1 cellular context compared by ENCODE assay signal in genomic region chr16:81035398-81035974, GRCh38.
TF ChIP-seq lines count a peak whose summit lies in the region.

ATMIN (plus strand) TSS chr16:81035842; CDS start chr16:81035871, 29 bp downstream.

TF ChIP-seq in K562, 482 proteins besides CTCF, POLR2A, EP300 and RAD21 (continued from another document and continues in another):
- TF ChIP-seq ZBTB40 (IDR thresholded peaks at IDR 0.05), result peak; percentile 66
- no peak for TF ChIP-seq ZBTB40 (CRISPR knock-in tag; IDR thresholded peaks at IDR 0.05)
- 0 out of 2 replicates have a peak, but pooled peaks have one; percentile 16 for TF ChIP-seq ZSCAN29 (IDR thresholded peaks at IDR 0.05)
- TF ChIP-seq ZNF518B (CRISPR knock-in tag; IDR thresholded peaks at IDR 0.05), result no peak
- TF ChIP-seq GATA2 (CRISPR knock-in tag; IDR thresholded peaks at IDR 0.05), result no peak
- no peak for TF ChIP-seq ZFP1 (CRISPR knock-in tag; IDR thresholded peaks at IDR 0.05)
- TF ChIP-seq ZNF224 (CRISPR knock-in tag; IDR thresholded peaks at IDR 0.05), result no peak
- TF ChIP-seq, protein P1, sequence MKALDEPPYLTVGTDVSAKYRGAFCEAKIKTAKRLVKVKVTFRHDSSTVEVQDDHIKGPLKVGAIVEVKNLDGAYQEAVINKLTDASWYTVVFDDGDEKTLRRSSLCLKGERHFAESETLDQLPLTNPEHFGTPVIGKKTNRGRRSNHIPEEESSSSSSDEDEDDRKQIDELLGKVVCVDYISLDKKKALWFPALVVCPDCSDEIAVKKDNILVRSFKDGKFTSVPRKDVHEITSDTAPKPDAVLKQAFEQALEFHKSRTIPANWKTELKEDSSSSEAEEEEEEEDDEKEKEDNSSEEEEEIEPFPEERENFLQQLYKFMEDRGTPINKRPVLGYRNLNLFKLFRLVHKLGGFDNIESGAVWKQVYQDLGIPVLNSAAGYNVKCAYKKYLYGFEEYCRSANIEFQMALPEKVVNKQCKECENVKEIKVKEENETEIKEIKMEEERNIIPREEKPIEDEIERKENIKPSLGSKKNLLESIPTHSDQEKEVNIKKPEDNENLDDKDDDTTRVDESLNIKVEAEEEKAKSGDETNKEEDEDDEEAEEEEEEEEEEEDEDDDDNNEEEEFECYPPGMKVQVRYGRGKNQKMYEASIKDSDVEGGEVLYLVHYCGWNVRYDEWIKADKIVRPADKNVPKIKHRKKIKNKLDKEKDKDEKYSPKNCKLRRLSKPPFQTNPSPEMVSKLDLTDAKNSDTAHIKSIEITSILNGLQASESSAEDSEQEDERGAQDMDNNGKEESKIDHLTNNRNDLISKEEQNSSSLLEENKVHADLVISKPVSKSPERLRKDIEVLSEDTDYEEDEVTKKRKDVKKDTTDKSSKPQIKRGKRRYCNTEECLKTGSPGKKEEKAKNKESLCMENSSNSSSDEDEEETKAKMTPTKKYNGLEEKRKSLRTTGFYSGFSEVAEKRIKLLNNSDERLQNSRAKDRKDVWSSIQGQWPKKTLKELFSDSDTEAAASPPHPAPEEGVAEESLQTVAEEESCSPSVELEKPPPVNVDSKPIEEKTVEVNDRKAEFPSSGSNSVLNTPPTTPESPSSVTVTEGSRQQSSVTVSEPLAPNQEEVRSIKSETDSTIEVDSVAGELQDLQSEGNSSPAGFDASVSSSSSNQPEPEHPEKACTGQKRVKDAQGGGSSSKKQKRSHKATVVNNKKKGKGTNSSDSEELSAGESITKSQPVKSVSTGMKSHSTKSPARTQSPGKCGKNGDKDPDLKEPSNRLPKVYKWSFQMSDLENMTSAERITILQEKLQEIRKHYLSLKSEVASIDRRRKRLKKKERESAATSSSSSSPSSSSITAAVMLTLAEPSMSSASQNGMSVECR (CRISPR knock-in tag; IDR thresholded peaks at IDR 0.05), result no peak
- TF ChIP-seq RBFOX2 (IDR thresholded peaks at IDR 0.05; ENCODE audit: low read depth, low read length), result peak; percentile 66
- no peak for TF ChIP-seq IRF9 (tag; IDR thresholded peaks at IDR 0.05)
- no peak for TF ChIP-seq BRF1 (IDR thresholded peaks at IDR 0.05; ENCODE audit: borderline replicate concordance, extremely low read depth, insufficient read length)
- no peak for TF ChIP-seq ZNF561 (CRISPR knock-in tag; conservative IDR thresholded peaks at IDR 0.05)
- TF ChIP-seq, protein P2, sequence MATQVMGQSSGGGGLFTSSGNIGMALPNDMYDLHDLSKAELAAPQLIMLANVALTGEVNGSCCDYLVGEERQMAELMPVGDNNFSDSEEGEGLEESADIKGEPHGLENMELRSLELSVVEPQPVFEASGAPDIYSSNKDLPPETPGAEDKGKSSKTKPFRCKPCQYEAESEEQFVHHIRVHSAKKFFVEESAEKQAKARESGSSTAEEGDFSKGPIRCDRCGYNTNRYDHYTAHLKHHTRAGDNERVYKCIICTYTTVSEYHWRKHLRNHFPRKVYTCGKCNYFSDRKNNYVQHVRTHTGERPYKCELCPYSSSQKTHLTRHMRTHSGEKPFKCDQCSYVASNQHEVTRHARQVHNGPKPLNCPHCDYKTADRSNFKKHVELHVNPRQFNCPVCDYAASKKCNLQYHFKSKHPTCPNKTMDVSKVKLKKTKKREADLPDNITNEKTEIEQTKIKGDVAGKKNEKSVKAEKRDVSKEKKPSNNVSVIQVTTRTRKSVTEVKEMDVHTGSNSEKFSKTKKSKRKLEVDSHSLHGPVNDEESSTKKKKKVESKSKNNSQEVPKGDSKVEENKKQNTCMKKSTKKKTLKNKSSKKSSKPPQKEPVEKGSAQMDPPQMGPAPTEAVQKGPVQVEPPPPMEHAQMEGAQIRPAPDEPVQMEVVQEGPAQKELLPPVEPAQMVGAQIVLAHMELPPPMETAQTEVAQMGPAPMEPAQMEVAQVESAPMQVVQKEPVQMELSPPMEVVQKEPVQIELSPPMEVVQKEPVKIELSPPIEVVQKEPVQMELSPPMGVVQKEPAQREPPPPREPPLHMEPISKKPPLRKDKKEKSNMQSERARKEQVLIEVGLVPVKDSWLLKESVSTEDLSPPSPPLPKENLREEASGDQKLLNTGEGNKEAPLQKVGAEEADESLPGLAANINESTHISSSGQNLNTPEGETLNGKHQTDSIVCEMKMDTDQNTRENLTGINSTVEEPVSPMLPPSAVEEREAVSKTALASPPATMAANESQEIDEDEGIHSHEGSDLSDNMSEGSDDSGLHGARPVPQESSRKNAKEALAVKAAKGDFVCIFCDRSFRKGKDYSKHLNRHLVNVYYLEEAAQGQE (CRISPR knock-in tag; IDR thresholded peaks at IDR 0.05; ENCODE audit: low read depth), result no peak
- no peak for TF ChIP-seq ZNF140 (CRISPR knock-in tag; IDR thresholded peaks at IDR 0.05)
- no peak for TF ChIP-seq IFI16 (CRISPR knock-in tag; IDR thresholded peaks at IDR 0.05)
- 0 out of 2 replicates have a peak, but pooled peaks have one; percentile 16 for TF ChIP-seq MAX (CRISPR knock-in tag; IDR thresholded peaks at IDR 0.05)
- peak; percentile 72 for TF ChIP-seq GABPB1 (CRISPR knock-in tag; IDR thresholded peaks at IDR 0.05)
- TF ChIP-seq, protein P3, sequence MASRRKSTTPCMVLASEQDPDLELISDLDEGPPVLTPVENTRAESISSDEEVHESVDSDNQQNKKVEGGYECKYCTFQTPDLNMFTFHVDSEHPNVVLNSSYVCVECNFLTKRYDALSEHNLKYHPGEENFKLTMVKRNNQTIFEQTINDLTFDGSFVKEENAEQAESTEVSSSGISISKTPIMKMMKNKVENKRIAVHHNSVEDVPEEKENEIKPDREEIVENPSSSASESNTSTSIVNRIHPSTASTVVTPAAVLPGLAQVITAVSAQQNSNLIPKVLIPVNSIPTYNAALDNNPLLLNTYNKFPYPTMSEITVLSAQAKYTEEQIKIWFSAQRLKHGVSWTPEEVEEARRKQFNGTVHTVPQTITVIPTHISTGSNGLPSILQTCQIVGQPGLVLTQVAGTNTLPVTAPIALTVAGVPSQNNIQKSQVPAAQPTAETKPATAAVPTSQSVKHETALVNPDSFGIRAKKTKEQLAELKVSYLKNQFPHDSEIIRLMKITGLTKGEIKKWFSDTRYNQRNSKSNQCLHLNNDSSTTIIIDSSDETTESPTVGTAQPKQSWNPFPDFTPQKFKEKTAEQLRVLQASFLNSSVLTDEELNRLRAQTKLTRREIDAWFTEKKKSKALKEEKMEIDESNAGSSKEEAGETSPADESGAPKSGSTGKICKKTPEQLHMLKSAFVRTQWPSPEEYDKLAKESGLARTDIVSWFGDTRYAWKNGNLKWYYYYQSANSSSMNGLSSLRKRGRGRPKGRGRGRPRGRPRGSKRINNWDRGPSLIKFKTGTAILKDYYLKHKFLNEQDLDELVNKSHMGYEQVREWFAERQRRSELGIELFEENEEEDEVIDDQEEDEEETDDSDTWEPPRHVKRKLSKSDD (conservative IDR thresholded peaks at IDR 0.05; ENCODE audit: low read length), result no peak; the same call in 1 of the 2 replicates
- peak; percentile 49; the same call in 1 of the 2 replicates for TF ChIP-seq CREB3L1 (IDR thresholded peaks at IDR 0.05; ENCODE audit: borderline replicate concordance, low read depth)
- TF ChIP-seq LCOR (CRISPR knock-in tag; IDR thresholded peaks at IDR 0.05), result 0 out of 2 replicates have a peak, but pooled peaks have one; percentile 35
- peak in 1 of 2 experiments; percentile 85; a peak in 3 of 4 replicates for TF ChIP-seq RCOR1 (IDR thresholded peaks at IDR 0.05; ENCODE audit: borderline replicate concordance in 1 of 2, low read depth in 2 of 2, low read length in 2 of 2)
- TF ChIP-seq NBN (IDR thresholded peaks at IDR 0.05; ENCODE audit: low read depth), result no peak
- no peak for TF ChIP-seq WHSC1 (IDR thresholded peaks at IDR 0.05; ENCODE audit: low read length)
- no peak for TF ChIP-seq ZNF444 (CRISPR knock-in tag; IDR thresholded peaks at IDR 0.05)
- TF ChIP-seq RBM22 (IDR thresholded peaks at IDR 0.05; ENCODE audit: low read depth, low read length, poor library complexity, severe bottlenecking), result peak; percentile 46
- TF ChIP-seq PPARD (CRISPR knock-in tag; IDR thresholded peaks at IDR 0.05), result no peak
- peak in 1 of 2 experiments; percentile 25; a peak in 1 of 4 replicates for TF ChIP-seq HDAC1 (IDR thresholded peaks at IDR 0.05)
